Comparison of ENCODE assay signal across 8 cellular contexts in the genomic region with DNA sequence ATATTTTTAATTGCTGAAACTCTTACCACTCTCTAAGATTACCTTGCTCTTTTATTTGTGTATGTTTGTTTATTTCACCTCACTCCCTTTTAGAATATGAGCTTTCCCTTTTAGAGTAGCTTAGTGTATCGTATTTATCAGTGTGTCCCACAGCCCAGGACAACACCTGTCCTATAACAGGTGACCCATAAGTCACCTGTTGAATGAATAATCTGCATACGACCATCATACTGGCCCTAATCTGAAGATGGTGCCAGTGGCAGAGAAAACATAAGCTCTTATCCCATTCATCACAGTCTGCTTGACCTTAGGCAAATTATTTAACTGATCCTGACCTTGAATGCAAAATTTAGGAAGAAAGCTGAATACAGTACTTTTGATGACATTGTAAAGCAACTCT.
"Had no signal": no experiment of that assay in that cellular context is flagged by ENCODE, and none has a peak within 500 bp of the region (broad histone marks: within the 10 kb centered on the region; RNA-seq: fewer than 3 reads in every experiment).

No MANE protein-coding gene starts in this region.

- ATAC-seq: GM12878 had no signal

- H3K4me3 ChIP-seq: GM12878 had no signal

- FAIRE-seq: G401.6, GM12878, GM12891, GM12892, GM18507, GM19239 had no signal

- DNase-seq: GDM1, GF-D8 had no signal
